15 cellular contexts compared by ENCODE assay signal in genomic region chr12:28941248-28941647, GRCh38.
"Had no signal": no experiment of that assay in that cellular context is flagged by ENCODE, and none has a peak within 500 bp of the region (broad histone marks: within the 10 kb centered on the region; RNA-seq: fewer than 3 reads in every experiment).

No MANE protein-coding gene starts in this region.

- ATAC-seq: activated T-helper 17 cell treated with anti-CD3 and anti-CD28 coated beads, Interleukin-2, amount 50 U/mL, for 72 hours; stimulated activated naive CD8-positive, alpha-beta T cell treated with anti-CD3 and anti-CD28 coated beads, Interleukin-15, amount 100 ng/mL, for 72 hours had no signal

- H3K36me3 ChIP-seq: left ventricle myocardium inferior, thoracic aorta, WERI-Rb-1 had no signal

- DNase-seq: activated CD4-positive, alpha-beta T cell treated with anti-CD3 and anti-CD28 coated beads for 4 hours; activated naive CD4-positive, alpha-beta T cell treated with anti-CD3 and anti-CD28 coated beads for 36 hours; activated T-cell treated with anti-CD3 and anti-CD28 coated beads for 4 hours; central memory CD4-positive, alpha-beta T cell; cortex of kidney; effector memory CD4-positive, alpha-beta T cell; head of caudate nucleus; left ventricle myocardium inferior; nephron progenitor cell; stimulated activated CD4-positive, alpha-beta T cell treated with anti-CD3 and anti-CD28 coated beads, Interleukin-15, amount 100 ng/mL, for 24 hours; stimulated activated CD4-positive, alpha-beta T cell treated with anti-CD3 and anti-CD28 coated beads, Interleukin-4, amount 100 ng/mL, for 24 hours; stimulated activated naive CD8-positive, alpha-beta T cell treated with anti-CD3 and anti-CD28 coated beads, Interleukin-15, amount 100 ng/mL, for 72 hours; WERI-Rb-1 had no signal

- H3K4me3 ChIP-seq: left ventricle myocardium inferior, thoracic aorta had no signal

- H3K4me1 ChIP-seq: left ventricle myocardium inferior had no signal

- H3K27ac ChIP-seq: left ventricle myocardium inferior, thoracic aorta, WERI-Rb-1 had no signal

- H3K9me3 ChIP-seq: left ventricle myocardium inferior, thoracic aorta had no signal
